11 cellular contexts compared by ENCODE assay signal in genomic region chr7:30459591-30460245, GRCh38. TPM values are rescaled to one million over a fixed set of nuclear protein-coding genes. Genes with fewer than 3 reads are reported as not detected.
DNase-seq lines count a peak whose midpoint lies in the region; ATAC-seq and TF ChIP-seq lines count a peak whose summit lies in the region.
"Had no signal": no experiment of that assay in that cellular context is flagged by ENCODE, and none has a peak within 500 bp of the region (broad histone marks: within the 10 kb centered on the region; RNA-seq: fewer than 3 reads in every experiment).

No MANE protein-coding gene starts in this region.

- WGBS in heart left ventricle, 4 donors, result 52 to 68% (median 61%) methylated on average over 9 of the region's 9 CpGs

- peaks cover 7 to 63% (median 29%) of the 10 kb centered on the region in 12 donors for H3K4me1 ChIP-seq in heart left ventricle
- H3K4me1 ChIP-seq in muscle layer of duodenum (ENCODE audit: control insufficient read depth in 1 of 2, insufficient read depth in 2 of 2, low read length in 2 of 2), result peaks cover 6 to 21% of the 10 kb centered on the region in 2 donors

- intact Hi-C loops in heart left ventricle (cut with DNase I), result no loop called here
- intact Hi-C loops in cardiac septum (cut with DNase I), result no loop called here

- ATAC-seq in heart left ventricle, result peak in 3 of 4 donors; percentile 38 to 86 (median 64)
- no peak for ATAC-seq in HG03139 (IDR thresholded peaks at IDR 0.05; ENCODE audit: unreplicated experiment)
- no peak for ATAC-seq in GM18870 (IDR thresholded peaks at IDR 0.05; ENCODE audit: unreplicated experiment)
- ATAC-seq: activated CD8-positive, alpha-beta T cell treated with anti-CD3 and anti-CD28 coated beads for 36 hours had no signal

- no peaks in the 10 kb centered on the region for H3K27me3 ChIP-seq in heart left ventricle
- no peaks in the 10 kb centered on the region for H3K27me3 ChIP-seq in muscle layer of duodenum (ENCODE audit: low read depth, low read length)

- peak in 1 of 5 donors; percentile 68 for DNase-seq in heart left ventricle
- no peak for DNase-seq in cardiac septum (ENCODE audit: low spot score)
- DNase-seq in dermis blood vessel endothelial cell, result peak; percentile 40
- DNase-seq in NCI-H2081 (lab: John Stamatoyannopoulos, UW), result no peak
- no peak for DNase-seq in GDM1 (lab: John Stamatoyannopoulos, UW)
- DNase-seq: activated CD8-positive, alpha-beta T cell treated with anti-CD3 and anti-CD28 coated beads for 36 hours; CD4-positive, CD25-positive, alpha-beta regulatory T cell; NCI-H1417 treated with DMSO at 0.1 percent for 48 hours had no signal

- H3K9me3 ChIP-seq in heart left ventricle (no peaks in the 10 kb centered on the region), muscle layer of duodenum (ENCODE audit: control insufficient read depth in 1 of 2, low read length in 2 of 2) (no peaks in the 10 kb centered on the region)

- no peak for TF ChIP-seq POLR2A in heart left ventricle (IDR thresholded peaks at IDR 0.05)

- peak overlapping the region in 8 of 12 donors; percentile 12 to 69 (median 44) for H3K27ac ChIP-seq in heart left ventricle
- H3K27ac ChIP-seq in muscle layer of duodenum (ENCODE audit: low read length), result peak overlapping the region; percentile 71

- peaks cover 0 to 54% (median 32%) of the 10 kb centered on the region in 9 donors for H3K36me3 ChIP-seq in heart left ventricle
- peaks cover 13% of the 10 kb centered on the region in 2 donors for H3K36me3 ChIP-seq in muscle layer of duodenum (ENCODE audit: control insufficient read depth in 1 of 2, insufficient read depth in 2 of 2, low read length in 2 of 2)

- no peak for TF ChIP-seq CTCF in heart left ventricle (IDR thresholded peaks at IDR 0.05)

- peak overlapping the region in 1 of 12 donors; percentile 9 for H3K4me3 ChIP-seq in heart left ventricle
- no peak overlapping the region for H3K4me3 ChIP-seq in muscle layer of duodenum (ENCODE audit: low read depth in 1 of 2, low read length in 2 of 2)

RNA-seq across cellular contexts. Expression of gene NOD1, which starts 18.9 kb away (rescaled TPM):
- total RNA-seq in heart left ventricle (10 to 100 TPM in 3 of 9 donors, 1 to 10 TPM in 6; 5.3 to 28.8 (median 9.0) TPM), cardiac septum (13.2 TPM), dermis blood vessel endothelial cell (34.1 and 37.6 TPM in 2 replicates)
- 10 to 100 TPM in 1 of 2 donors, 1 to 10 TPM in 1; 7.5 to 11.2 TPM for polyA plus RNA-seq in heart left ventricle

RNA-seq across cellular contexts. Expression of gene GGCT, which starts 44.9 kb away (rescaled TPM):
- total RNA-seq in heart left ventricle, result 10 to 100 TPM; 14.1 to 23.6 (median 17.8) TPM
- polyA plus RNA-seq in heart left ventricle, result 10 to 100 TPM; 33.2 to 54.3 TPM
- total RNA-seq in cardiac septum, result 20.8 TPM
- 28.6 and 35.6 TPM in 2 replicates for total RNA-seq in dermis blood vessel endothelial cell

Comparison
In these comparisons a context has a peak if more than half of its experiments do, and no peak if none do; other contexts are left out.
1. ATAC-seq: peak in heart left ventricle (3 of 4); none in HG03139 (single experiment) and GM18870 (single experiment).